In genomic region chr3:37456791-37457190, GRCh38 we compare ENCODE assay signal across 17 cellular contexts. TPM values are rescaled to one million over a fixed set of nuclear protein-coding genes. Genes with fewer than 3 reads are reported as not detected.
DNase-seq lines count a peak whose midpoint lies in the region; ATAC-seq and TF ChIP-seq lines count a peak whose summit lies in the region.
"Had no signal": no experiment of that assay in that cellular context is flagged by ENCODE, and none has a peak within 500 bp of the region (broad histone marks: within the 10 kb centered on the region; RNA-seq: fewer than 3 reads in every experiment).

No MANE protein-coding gene starts in this region.

- H3K9me3 Mint-ChIP-seq in effector memory CD8-positive, alpha-beta T cell = no peaks in the 10 kb centered on the region
- no peaks in the 10 kb centered on the region for H3K9me3 Mint-ChIP-seq in natural killer cell treated with Interleukin-12 subunit alpha and Interleukin-12 subunit beta and Interleukin-15 and Interleukin-18, amount 100 ng/mL, for 72 hours
- H3K9me3 Mint-ChIP-seq: neural crest cell had no signal

- no peak for TF ChIP-seq POLR2A in Peyer's patch (IDR thresholded peaks at IDR 0.05)
- no peak for TF ChIP-seq POLR2A in esophagus muscularis mucosa (IDR thresholded peaks at IDR 0.05; ENCODE audit: low read depth)
- TF ChIP-seq POLR2A in prostate gland (IDR thresholded peaks at IDR 0.05) = no peak

- no peak overlapping the region for H3K27ac Mint-ChIP-seq in effector memory CD8-positive, alpha-beta T cell
- H3K27ac Mint-ChIP-seq in natural killer cell treated with Interleukin-12 subunit alpha and Interleukin-12 subunit beta and Interleukin-15 and Interleukin-18, amount 100 ng/mL, for 72 hours = no peak overlapping the region
- H3K27ac Mint-ChIP-seq: activated CD8-positive, alpha-beta T cell treated with anti-CD3 and anti-CD28 coated beads, Interleukin-2, amount 10 ng/mL, durations not matched to agents 7 days and 5 days; activated naive CD8-positive, alpha-beta T cell had no signal

- TF ChIP-seq CTCF in Peyer's patch (IDR thresholded peaks at IDR 0.05) = no peak
- TF ChIP-seq CTCF in esophagus muscularis mucosa (IDR thresholded peaks at IDR 0.05) = no peak
- no peak for TF ChIP-seq CTCF in prostate gland (IDR thresholded peaks at IDR 0.05)
- TF ChIP-seq CTCF in tibial artery (IDR thresholded peaks at IDR 0.05) = no peak

- peaks cover 0 to 3% of the 10 kb centered on the region in 2 donors for H3K4me1 Mint-ChIP-seq in effector memory CD8-positive, alpha-beta T cell (ENCODE audit: low read depth in 2 of 2)
- peaks cover 5 to 7% of the 10 kb centered on the region in 2 donors for H3K4me1 Mint-ChIP-seq in natural killer cell treated with Interleukin-12 subunit alpha and Interleukin-12 subunit beta and Interleukin-15 and Interleukin-18, amount 100 ng/mL, for 72 hours (ENCODE audit: low read depth in 2 of 2)

- H3K27me3 ChIP-seq in Peyer's patch (no peaks in the 10 kb centered on the region), esophagus muscularis mucosa (no peaks in the 10 kb centered on the region), prostate gland (replicated peaks; ENCODE audit: insufficient read depth) (no peaks in the 10 kb centered on the region), tibial artery (no peaks in the 10 kb centered on the region)

- peaks cover 65 to 70% of the 10 kb centered on the region in 2 donors for H3K27me3 Mint-ChIP-seq in effector memory CD8-positive, alpha-beta T cell
- H3K27me3 Mint-ChIP-seq in natural killer cell treated with Interleukin-12 subunit alpha and Interleukin-12 subunit beta and Interleukin-15 and Interleukin-18, amount 100 ng/mL, for 72 hours = peaks cover 39 to 61% of the 10 kb centered on the region in 2 donors

- 30% methylated on average over 3 of the region's 3 CpGs for WGBS in esophagus muscularis mucosa
- 66% methylated on average over 3 of the region's 3 CpGs for WGBS in prostate gland

- TF ChIP-seq EP300 in esophagus muscularis mucosa (IDR thresholded peaks at IDR 0.05) = no peak

- no peak for ATAC-seq in effector memory CD8-positive, alpha-beta T cell (replicated peaks)
- ATAC-seq in natural killer cell treated with Interleukin-12 subunit alpha and Interleukin-12 subunit beta and Interleukin-15 and Interleukin-18, amount 100 ng/mL, for 72 hours = no peak
- ATAC-seq: activated CD8-positive, alpha-beta T cell treated with anti-CD3 and anti-CD28 coated beads, Interleukin-2, amount 10 ng/mL, durations not matched to agents 7 days and 5 days; stimulated activated naive CD8-positive, alpha-beta T cell treated with anti-CD3 and anti-CD28 coated beads, Interleukin-15, Interleukin-2, amounts not matched to agents 100 U/mL and 50 U/mL, for 24 hours had no signal

- peaks cover 0 to 46% (median under 1%) of the 10 kb centered on the region in 4 donors for H3K4me1 ChIP-seq in Peyer's patch
- H3K4me1 ChIP-seq in esophagus muscularis mucosa = peaks cover 63 to 75% (median 70%) of the 10 kb centered on the region in 4 donors
- no peaks in the 10 kb centered on the region for H3K4me1 ChIP-seq in prostate gland (replicated peaks)
- peaks cover 0 to 62% (median 49%) of the 10 kb centered on the region in 4 donors for H3K4me1 ChIP-seq in tibial artery

- H3K9me3 ChIP-seq in Peyer's patch = no peaks in the 10 kb centered on the region
- H3K9me3 ChIP-seq in esophagus muscularis mucosa = no peaks in the 10 kb centered on the region
- H3K9me3 ChIP-seq in prostate gland = no peaks in the 10 kb centered on the region
- no peaks in the 10 kb centered on the region for H3K9me3 ChIP-seq in tibial artery
- H3K9me3 ChIP-seq: SJSA1 had no signal

- peaks cover under 1% of the 10 kb centered on the region for H3K36me3 Mint-ChIP-seq in effector memory CD8-positive, alpha-beta T cell (ENCODE audit: insufficient read depth)
- no peaks in the 10 kb centered on the region for H3K36me3 Mint-ChIP-seq in natural killer cell treated with Interleukin-12 subunit alpha and Interleukin-12 subunit beta and Interleukin-15 and Interleukin-18, amount 100 ng/mL, for 72 hours
- H3K36me3 Mint-ChIP-seq: activated naive CD8-positive, alpha-beta T cell had no signal

- H3K4me3 Mint-ChIP-seq in effector memory CD8-positive, alpha-beta T cell = no peak overlapping the region
- H3K4me3 Mint-ChIP-seq in natural killer cell treated with Interleukin-12 subunit alpha and Interleukin-12 subunit beta and Interleukin-15 and Interleukin-18, amount 100 ng/mL, for 72 hours = no peak overlapping the region
- H3K4me3 Mint-ChIP-seq: activated CD8-positive, alpha-beta T cell treated with anti-CD3 and anti-CD28 coated beads, Interleukin-2, amount 10 ng/mL, durations not matched to agents 7 days and 5 days; activated naive CD8-positive, alpha-beta T cell had no signal

- H3K4me3 ChIP-seq in Peyer's patch (no peak overlapping the region), esophagus muscularis mucosa (peak overlapping the region in 3 of 4 donors; percentile 16 to 37 (median 24)), prostate gland (no peak overlapping the region), tibial artery (peak overlapping the region; percentile 17 to 24)
- H3K4me3 ChIP-seq: SJSA1 had no signal

- intact Hi-C loops in esophagus muscularis mucosa (cut with DNase I) = loop anchor here (2.0 kb wide), 1 partner anchor 286 kb away; no protein-coding TSS in a partner anchor
- intact Hi-C loops in prostate gland (cut with DNase I) = loop anchor here (5.0 kb wide), 1 partner anchor 71 kb away; no protein-coding TSS in a partner anchor
- intact Hi-C loops in tibial artery (cut with DNase I; ENCODE audit: low total_unique reads) = no loop called here

- H3K27ac ChIP-seq in Peyer's patch (peak overlapping the region; percentile 4 to 54 (median 34)), esophagus muscularis mucosa (replicated peaks in 1 of 4) (peak overlapping the region; percentile 87 to 95 (median 93)), prostate gland (peak overlapping the region; percentile 3 to 7), tibial artery (peak overlapping the region; percentile 89 to 98)
- H3K27ac ChIP-seq: SJSA1 had no signal

- DNase-seq in Peyer's patch (no peak), esophagus muscularis mucosa (ENCODE audit: extremely low spot score) (no peak), prostate gland (ENCODE audit: low spot score) (no peak), tibial artery (no peak), GM19240 (ENCODE audit: insufficient read length, low spot score) (no peak)
- no peak for DNase-seq in effector memory CD8-positive, alpha-beta T cell
- no peak for DNase-seq in natural killer cell treated with Interleukin-12 subunit alpha and Interleukin-12 subunit beta and Interleukin-15 and Interleukin-18, amount 100 ng/mL, for 72 hours (ENCODE audit: low spot score)
- DNase-seq: activated CD4-positive, CD25-positive, alpha-beta regulatory T cell; activated CD8-positive, alpha-beta T cell treated with anti-CD3 and anti-CD28 coated beads, Interleukin-2, amount 10 ng/mL, durations not matched to agents 7 days and 5 days; DMS 273 treated with DMSO at 0.1 percent for 48 hours; NCI-H1105 treated with DMSO at 0.1 percent for 48 hours; OCI-M1; stimulated activated naive CD8-positive, alpha-beta T cell treated with anti-CD3 and anti-CD28 coated beads, Interleukin-15, Interleukin-2, amounts not matched to agents 100 U/mL and 50 U/mL, for 24 hours had no signal

- H3K36me3 ChIP-seq in Peyer's patch (no peaks in the 10 kb centered on the region), esophagus muscularis mucosa (no peaks in the 10 kb centered on the region), prostate gland (no peaks in the 10 kb centered on the region), tibial artery (no peaks in the 10 kb centered on the region)
- H3K36me3 ChIP-seq: SJSA1 had no signal

RNA-seq across cellular contexts. Expression of gene ITGA9, which starts 4.8 kb away (rescaled TPM):
- 10 to 100 TPM in 3 of 4 donors, 1 to 10 TPM in 1; 6.0 to 88.3 (median 12.9) TPM for total RNA-seq in Peyer's patch
- total RNA-seq in esophagus muscularis mucosa = 10 to 100 TPM; 37.4 to 68.5 (median 59.7) TPM
- 10 to 100 TPM; 13.7 to 55.0 TPM for total RNA-seq in prostate gland
- total RNA-seq in natural killer cell treated with Interleukin-12 subunit alpha and Interleukin-12 subunit beta and Interleukin-15 and Interleukin-18, amount 100 ng/mL, for 72 hours = 1 to 10 TPM; 1.5 TPM
- total RNA-seq: activated CD8-positive, alpha-beta T cell treated with anti-CD3 and anti-CD28 coated beads, Interleukin-2, amount 10 ng/mL, durations not matched to agents 7 days and 5 days; bronchial epithelial cell had no signal

Comparison
In these comparisons a context has a peak if more than half of its experiments do, and no peak if none do; other contexts are left out.
1. H3K27ac ChIP-seq: peak in every context shown above with its lines; median percentile 94 in tibial artery; 93 in esophagus muscularis mucosa; 34 in Peyer's patch; 5 in prostate gland.
2. H3K4me3 ChIP-seq: peak in esophagus muscularis mucosa (3 of 4) and tibial artery (2 of 2); none in Peyer's patch (0 of 4) and prostate gland (0 of 2).